Comparison of ENCODE assay signal across 8 cellular contexts in the genomic region with DNA sequence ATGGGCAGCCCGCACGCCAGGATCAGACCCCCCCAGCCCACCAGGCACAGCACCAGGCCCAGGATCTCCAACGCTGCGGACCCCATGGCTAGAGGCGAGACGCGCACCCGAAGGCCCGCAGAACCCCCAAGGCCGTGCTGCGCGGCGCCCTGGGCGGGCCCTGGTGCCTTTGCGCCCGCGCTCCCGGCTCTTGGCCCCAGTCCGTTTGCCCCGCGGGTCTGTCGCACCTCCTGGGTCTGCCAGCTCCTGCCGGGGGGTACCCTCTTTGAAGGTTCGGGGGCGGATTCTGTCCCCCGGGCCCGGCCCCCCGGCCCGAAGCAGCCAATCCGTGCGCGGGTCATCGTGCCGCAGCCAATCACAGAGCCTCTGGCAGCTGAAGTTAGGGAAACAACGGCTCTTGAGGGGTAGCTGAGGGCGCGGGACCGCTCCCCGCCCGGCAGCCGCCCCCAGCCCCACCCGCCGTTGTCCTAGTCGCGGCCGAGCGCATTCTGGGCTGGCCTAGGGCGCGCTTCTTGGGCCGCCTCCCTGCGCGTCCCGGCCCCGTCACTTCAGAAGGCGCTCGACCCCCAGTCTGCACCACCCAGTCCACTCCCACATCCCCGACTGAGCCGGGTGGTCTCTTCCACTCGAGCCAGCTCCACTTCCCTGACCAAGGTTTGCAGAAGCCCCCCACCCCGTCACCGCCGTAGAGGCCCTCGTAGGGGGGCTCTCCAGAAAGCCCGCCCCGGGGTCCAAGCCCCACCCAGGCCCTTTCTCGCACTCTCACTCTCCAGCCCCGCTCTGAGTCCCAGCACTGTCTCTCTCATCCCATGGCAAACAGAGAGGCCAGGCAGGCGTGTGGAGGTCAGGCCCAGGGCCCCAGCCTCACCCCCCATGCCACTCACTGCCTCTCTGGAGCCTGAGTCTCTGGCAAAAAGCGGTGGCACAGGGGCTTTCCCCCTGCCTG. TPM values are rescaled to one million over a fixed set of nuclear protein-coding genes. Genes with fewer than 3 reads are reported as not detected.
DNase-seq lines count a peak whose midpoint lies in the region; ATAC-seq and TF ChIP-seq lines count a peak whose summit lies in the region.

A gene with protein sequence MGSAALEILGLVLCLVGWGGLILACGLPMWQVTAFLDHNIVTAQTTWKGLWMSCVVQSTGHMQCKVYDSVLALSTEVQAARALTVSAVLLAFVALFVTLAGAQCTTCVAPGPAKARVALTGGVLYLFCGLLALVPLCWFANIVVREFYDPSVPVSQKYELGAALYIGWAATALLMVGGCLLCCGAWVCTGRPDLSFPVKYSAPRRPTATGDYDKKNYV (minus strand): TSS at position 241 of the 946 bp plus-strand sequence. CDS start 155 bp downstream, at position 86.

- H3K4me1 Mint-ChIP-seq in activated CD4-positive, alpha-beta T cell treated with anti-CD3 and anti-CD28 coated beads, Interleukin-2, amount 10 ng/mL, durations not matched to agents 7 days and 5 days = peaks cover 17% of the 10 kb centered on the region
- H3K4me1 Mint-ChIP-seq in activated T-helper 2 cell treated with anti-CD3 and anti-CD28 coated beads, Interferon-gamma antibody, Interleukin-2, Interleukin-4, amounts not matched to agents 10 μg/mL and 5 μg/mL and 100 μg/mL, durations not matched to agents 14 hours and 24 hours and 36 hours (ENCODE audit: low read depth) = peaks cover 5% of the 10 kb centered on the region

- no peaks in the 10 kb centered on the region for H3K9me3 Mint-ChIP-seq in activated CD4-positive, alpha-beta T cell treated with anti-CD3 and anti-CD28 coated beads, Interleukin-2, amount 10 ng/mL, durations not matched to agents 7 days and 5 days
- no peaks in the 10 kb centered on the region for H3K9me3 Mint-ChIP-seq in activated T-helper 2 cell treated with anti-CD3 and anti-CD28 coated beads, Interferon-gamma antibody, Interleukin-2, Interleukin-4, amounts not matched to agents 10 μg/mL and 5 μg/mL and 100 μg/mL, durations not matched to agents 14 hours and 24 hours and 36 hours

- no peak for TF ChIP-seq CTCF in heart right ventricle (IDR thresholded peaks at IDR 0.05)

- WGBS in heart right ventricle, 2 donors = 4 to 5% methylated on average over 59 to 69 of the region's 69 CpGs

- intact Hi-C loops in activated T-helper 2 cell treated with anti-CD3 and anti-CD28 coated beads, Interferon-gamma antibody, Interleukin-2, Interleukin-4, amounts not matched to agents 10 μg/mL and 5 μg/mL and 100 μg/mL, durations not matched to agents 14 hours and 24 hours and 36 hours (cut with micrococcal nuclease) = loop anchor here (5.0 to 10.0 kb wide), 2 partner anchors 110 to 243 kb away; no protein-coding TSS in a partner anchor
- intact Hi-C loops in heart right ventricle (cut with DNase I) = loop anchor here in 8 of 10 donors (1.0 to 10.0 kb wide), 8 partner anchors 42 to 100 kb away; no protein-coding TSS in a partner anchor

- peaks cover 4% of the 10 kb centered on the region for H3K36me3 Mint-ChIP-seq in activated CD4-positive, alpha-beta T cell treated with anti-CD3 and anti-CD28 coated beads, Interleukin-2, amount 10 ng/mL, durations not matched to agents 7 days and 5 days (ENCODE audit: low read depth)
- peaks cover 6% of the 10 kb centered on the region for H3K36me3 Mint-ChIP-seq in activated T-helper 2 cell treated with anti-CD3 and anti-CD28 coated beads, Interferon-gamma antibody, Interleukin-2, Interleukin-4, amounts not matched to agents 10 μg/mL and 5 μg/mL and 100 μg/mL, durations not matched to agents 14 hours and 24 hours and 36 hours (ENCODE audit: low read depth)

- peak within 1 kb of the TSS; percentile 51 to 75 (median 60) for H3K4me3 ChIP-seq in heart right ventricle

- peak within 1 kb of the TSS; percentile 76 to 97 (median 90) for H3K27ac ChIP-seq in heart right ventricle

- H3K27me3 ChIP-seq in heart right ventricle = peaks cover 13 to 43% (median 30%) of the 10 kb centered on the region in 7 donors

- peaks cover 28% of the 10 kb centered on the region for H3K27me3 Mint-ChIP-seq in activated CD4-positive, alpha-beta T cell treated with anti-CD3 and anti-CD28 coated beads, Interleukin-2, amount 10 ng/mL, durations not matched to agents 7 days and 5 days
- peaks cover 12% of the 10 kb centered on the region for H3K27me3 Mint-ChIP-seq in activated T-helper 2 cell treated with anti-CD3 and anti-CD28 coated beads, Interferon-gamma antibody, Interleukin-2, Interleukin-4, amounts not matched to agents 10 μg/mL and 5 μg/mL and 100 μg/mL, durations not matched to agents 14 hours and 24 hours and 36 hours (ENCODE audit: low read depth)

- CTCF ChIA-PET in activated CD4-positive, alpha-beta T cell treated with anti-CD3 and anti-CD28 coated beads, Interleukin-2, amount 10 ng/mL, durations not matched to agents 7 days and 5 days (lab: Charles Lee) = interaction anchor here (0.8 kb wide), 1 partner anchor 106 kb away, joined by 4 read pairs; no protein-coding TSS in a partner anchor

- H3K4me1 ChIP-seq in heart right ventricle = peaks cover 19 to 73% (median 36%) of the 10 kb centered on the region in 9 donors

- no peak for DNase-seq in activated CD4-positive, alpha-beta T cell treated with anti-CD3 and anti-CD28 coated beads, Interleukin-2, amount 10 ng/mL, durations not matched to agents 7 days and 5 days
- DNase-seq in activated CD4-positive, alpha-beta T cell treated with anti-CD3 and anti-CD28 coated beads for 1 hour = no peak
- no peak for DNase-seq in activated T-helper 2 cell treated with anti-CD3 and anti-CD28 coated beads, Interferon-gamma antibody, Interleukin-2, Interleukin-4, amounts not matched to agents 10 μg/mL and 5 μg/mL and 100 μg/mL, durations not matched to agents 14 hours and 24 hours and 36 hours (ENCODE audit: low spot score)
- DNase-seq in heart right ventricle (peak; percentile 69 to 79), retina (peak; percentile 85), NCI-H446 treated with DMSO at 0.1 percent for 48 hours (lab: John Stamatoyannopoulos, UW) (no peak), cerebellar nuclear complex (lab: John Stamatoyannopoulos, UW) (no peak), superior temporal gyrus (ENCODE audit: extremely low spot score) (no peak)

- H3K4me3 Mint-ChIP-seq in activated CD4-positive, alpha-beta T cell treated with anti-CD3 and anti-CD28 coated beads, Interleukin-2, amount 10 ng/mL, durations not matched to agents 7 days and 5 days = peak within 1 kb of the TSS; percentile 52
- peak within 1 kb of the TSS; percentile 70 for H3K4me3 Mint-ChIP-seq in activated T-helper 2 cell treated with anti-CD3 and anti-CD28 coated beads, Interferon-gamma antibody, Interleukin-2, Interleukin-4, amounts not matched to agents 10 μg/mL and 5 μg/mL and 100 μg/mL, durations not matched to agents 14 hours and 24 hours and 36 hours (ENCODE audit: low read depth)

- H3K9me3 ChIP-seq in heart right ventricle = no peaks in the 10 kb centered on the region

- no peak within 1 kb of the TSS for H3K27ac Mint-ChIP-seq in activated CD4-positive, alpha-beta T cell treated with anti-CD3 and anti-CD28 coated beads, Interleukin-2, amount 10 ng/mL, durations not matched to agents 7 days and 5 days
- no peak within 1 kb of the TSS for H3K27ac Mint-ChIP-seq in activated T-helper 2 cell treated with anti-CD3 and anti-CD28 coated beads, Interferon-gamma antibody, Interleukin-2, Interleukin-4, amounts not matched to agents 10 μg/mL and 5 μg/mL and 100 μg/mL, durations not matched to agents 14 hours and 24 hours and 36 hours

- peaks cover 0 to 6% (median 0%) of the 10 kb centered on the region in 9 donors for H3K36me3 ChIP-seq in heart right ventricle

- ATAC-seq in heart right ventricle = peak; percentile 53 to 80 (median 70)

- POLR2A ChIA-PET in activated CD4-positive, alpha-beta T cell treated with anti-CD3 and anti-CD28 coated beads, Interleukin-2, amount 10 ng/mL, durations not matched to agents 7 days and 5 days (lab: Charles Lee) = no interaction called here

RNA-seq across cellular contexts. Expression of the gene that starts here (rescaled TPM):
- total RNA-seq in activated CD4-positive, alpha-beta T cell treated with anti-CD3 and anti-CD28 coated beads, Interleukin-2, amount 10 ng/mL, durations not matched to agents 7 days and 5 days = under 1 TPM; 0.25 to 0.40 TPM
- total RNA-seq in activated T-helper 2 cell treated with anti-CD3 and anti-CD28 coated beads, Interferon-gamma antibody, Interleukin-2, Interleukin-4, amounts not matched to agents 10 μg/mL and 5 μg/mL and 100 μg/mL, durations not matched to agents 14 hours and 24 hours and 36 hours = 1.2 and 1.5 TPM in 2 replicates
- total RNA-seq in heart right ventricle = 10 to 100 TPM; 19.8 to 72.7 (median 35.6) TPM
- 100 to 1,000 TPM in 1 of 2 donors, 10 to 100 TPM in 1; 77.3 to 102 TPM for polyA plus RNA-seq in heart right ventricle

Comparison
In these comparisons a context has a peak if more than half of its experiments do, and no peak if none do; other contexts are left out.
1. DNase-seq: peak in heart right ventricle (2 of 2) and retina (single experiment); none in activated CD4-positive, alpha-beta T cell treated with anti-CD3 and anti-CD28 coated beads, Interleukin-2, amount 10 ng/mL, durations not matched to agents 7 days and 5 days (single experiment), activated CD4-positive, alpha-beta T cell treated with anti-CD3 and anti-CD28 coated beads for 1 hour (single experiment), activated T-helper 2 cell treated with anti-CD3 and anti-CD28 coated beads, Interferon-gamma antibody, Interleukin-2, Interleukin-4, amounts not matched to agents 10 μg/mL and 5 μg/mL and 100 μg/mL, durations not matched to agents 14 hours and 24 hours and 36 hours (single experiment), NCI-H446 treated with DMSO at 0.1 percent for 48 hours (single experiment), cerebellar nuclear complex (0 of 2) and superior temporal gyrus (single experiment).